Comparison of ENCODE assay signal across 19 cellular contexts in the genomic region with DNA sequence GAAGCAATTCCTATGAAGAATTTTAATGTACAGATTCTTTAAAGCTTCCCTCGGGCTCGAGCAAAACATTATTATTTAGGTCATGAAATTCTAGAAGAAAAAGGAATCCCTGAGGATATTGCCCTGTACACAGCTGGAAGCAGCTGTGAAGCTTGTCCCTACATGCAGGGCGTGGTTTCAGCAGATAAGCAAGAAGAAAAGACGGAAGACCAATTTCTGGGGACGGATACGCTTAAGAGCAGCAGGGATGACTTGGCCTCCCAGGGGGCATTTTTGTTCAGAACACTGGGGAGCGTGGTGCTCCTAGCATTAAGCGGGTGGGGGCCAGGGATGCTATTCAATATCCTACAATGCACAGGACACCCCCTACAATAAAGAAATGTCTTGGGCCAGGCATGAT. TPM values are rescaled to one million over a fixed set of nuclear protein-coding genes. Genes with fewer than 3 reads are reported as not detected.
DNase-seq lines count a peak whose midpoint lies in the region; ATAC-seq, FAIRE-seq and TF ChIP-seq lines count a peak whose summit lies in the region.
"Had no signal": no experiment of that assay in that cellular context is flagged by ENCODE, and none has a peak within 500 bp of the region (broad histone marks: within the 10 kb centered on the region; RNA-seq: fewer than 3 reads in every experiment).

No MANE protein-coding gene starts in this region.

- H3K36me3 Mint-ChIP-seq in activated naive CD4-positive, alpha-beta T cell treated with anti-CD3 and anti-CD28 coated beads for 36 hours (ENCODE audit: low read depth) = peaks cover 66% of the 10 kb centered on the region
- H3K36me3 Mint-ChIP-seq in memory B cell = peaks cover 52% of the 10 kb centered on the region

- no peak overlapping the region for H4K5ac ChIP-seq in H1 (ENCODE audit: insufficient read length, low read depth, low read length)

- no peaks in the 10 kb centered on the region for H4K20me1 ChIP-seq in H1 (replicated peaks in 1 of 2; ENCODE audit: control insufficient read depth in 1 of 2, insufficient read depth in 2 of 2, low read length in 2 of 2)

- no peak overlapping the region for H3K4me2 ChIP-seq in H1 (ENCODE audit: insufficient read depth in 1 of 2, low read depth in 2 of 2, low read length in 2 of 2)
- H3K4me2 ChIP-seq: hepatocyte had no signal

- no peak overlapping the region for H3K4me3 Mint-ChIP-seq in activated naive CD4-positive, alpha-beta T cell treated with anti-CD3 and anti-CD28 coated beads for 36 hours
- H3K4me3 Mint-ChIP-seq in memory B cell = no peak overlapping the region
- H3K4me3 Mint-ChIP-seq: activated T-helper 17 cell treated with anti-CD3 and anti-CD28 coated beads, Interleukin-2, amount 50 U/mL, for 72 hours; dendritic cell treated with granulocyte-macrophage colony-stimulating factor and Interleukin-4, amounts not matched to agents 40 ng/mL and 50 ng/mL, for 4 days; stimulated activated naive CD8-positive, alpha-beta T cell treated with anti-CD3 and anti-CD28 coated beads, Interleukin-15, Interleukin-2, amounts not matched to agents 100 ng/mL and 50 ng/mL, for 24 hours had no signal

- H3K27ac ChIP-seq in H1 (ENCODE audit: low read depth, low read length) (no peak overlapping the region), testis (peak overlapping the region in 1 of 2 donors; percentile 49)
- H3K27ac ChIP-seq: hepatocyte, uterus had no signal

- H2BK5ac ChIP-seq in H1 (ENCODE audit: low read depth, low read length) = no peak overlapping the region

- no peak for FAIRE-seq in H1 (lab: Jason Lieb, UNC)
- FAIRE-seq: bronchial epithelial cell had no signal

- H3K56ac ChIP-seq in H1 (replicated peaks; ENCODE audit: insufficient read length, low read depth, low read length) = no peak overlapping the region

- peaks cover 16% of the 10 kb centered on the region for H3K4me1 Mint-ChIP-seq in activated naive CD4-positive, alpha-beta T cell treated with anti-CD3 and anti-CD28 coated beads for 36 hours (ENCODE audit: low read depth)
- no peaks in the 10 kb centered on the region for H3K4me1 Mint-ChIP-seq in memory B cell

- peak overlapping the region; percentile 6 for H3K27ac Mint-ChIP-seq in activated naive CD4-positive, alpha-beta T cell treated with anti-CD3 and anti-CD28 coated beads for 36 hours
- peak overlapping the region; percentile 84 for H3K27ac Mint-ChIP-seq in memory B cell
- H3K27ac Mint-ChIP-seq: activated T-helper 17 cell treated with anti-CD3 and anti-CD28 coated beads, Interleukin-2, amount 50 U/mL, for 72 hours; dendritic cell treated with granulocyte-macrophage colony-stimulating factor and Interleukin-4, amounts not matched to agents 40 ng/mL and 50 ng/mL, for 4 days; stimulated activated naive CD8-positive, alpha-beta T cell treated with anti-CD3 and anti-CD28 coated beads, Interleukin-15, Interleukin-2, amounts not matched to agents 100 ng/mL and 50 ng/mL, for 24 hours had no signal

- CTCF ChIA-PET in activated naive CD4-positive, alpha-beta T cell treated with anti-CD3 and anti-CD28 coated beads for 36 hours (lab: Charles Lee) = interaction anchor here (1.2 to 1.6 kb wide), 2 partner anchors 20 to 146 kb away, joined by 3 to 6 read pairs; no protein-coding TSS in a partner anchor
- CTCF ChIA-PET in H1 (lab: Charles Lee; ENCODE audit: partially characterized antibody) = interaction anchor here (1.9 kb wide), 1 partner anchor 20 kb away, joined by 9 read pairs; no protein-coding TSS in a partner anchor

- no peak overlapping the region for H3K4ac ChIP-seq in H1 (replicated peaks; ENCODE audit: insufficient read length, low read depth, low read length)

- H3K36me3 ChIP-seq in H1 (ENCODE audit: control insufficient read depth in 2 of 4, insufficient read depth in 4 of 4, low read length in 3 of 4) (peaks cover 10 to 87% (median 36%) of the 10 kb centered on the region in 4 experiments; a peak in 6 of 8 replicates), testis (ENCODE audit: low read depth, missing control alignments) (no peaks in the 10 kb centered on the region)
- H3K36me3 ChIP-seq: uterus had no signal

- no peak overlapping the region for H3K14ac ChIP-seq in H1 (ENCODE audit: insufficient read length)

- DNase-seq in activated naive CD4-positive, alpha-beta T cell treated with anti-CD3 and anti-CD28 coated beads for 36 hours = no peak
- DNase-seq in activated naive CD4-positive, alpha-beta T cell treated with Interleukin-2 at 50 U/mL for 16 hours = no peak
- no peak for DNase-seq in H1 (ENCODE audit: low read depth in 1 of 2, low spot score in 2 of 2)
- DNase-seq in memory B cell (ENCODE audit: low spot score in 2 of 2) = no peak
- DNase-seq in testis = peak; percentile 46
- DNase-seq in GF-D8 (lab: John Stamatoyannopoulos, UW) = no peak
- no peak for DNase-seq in RKO (ENCODE audit: low spot score)
- no peak for DNase-seq in SKM-1 (lab: John Stamatoyannopoulos, UW; ENCODE audit: unreplicated experiment)
- DNase-seq: activated CD4-positive, alpha-beta T cell treated with anti-CD3 and anti-CD28 coated beads for 48 hours; NCI-H1694; NCI-H774; stimulated activated CD4-positive, alpha-beta T cell treated with anti-CD3 and anti-CD28 coated beads, Interleukin-2, amount 100 ng/mL, for 24 hours; uterus had no signal

- no peak overlapping the region for H2AFZ ChIP-seq in H1 (ENCODE audit: low read length)
- H2AFZ ChIP-seq: hepatocyte had no signal

- no peak for TF ChIP-seq EP300 in H1 (IDR thresholded peaks at IDR 0.05; ENCODE audit: borderline replicate concordance in 1 of 2, low read depth in 2 of 2, low read length in 2 of 2)

- no peak overlapping the region for H3K23ac ChIP-seq in H1 (ENCODE audit: insufficient read length)

- WGBS in H1 (ENCODE audit: extremely low coverage in 1 of 2, insufficient coverage in 1 of 2, insufficient read length in 1 of 2, insufficient replicate concordance in 2 of 2, low coverage in 1 of 2, low lambda C conversion rate in 2 of 2, missing lambda C conversion rate in 1 of 2), 2 experiments = 92% methylated on average over 8 of the region's 8 CpGs; no CpG with 5 or more reads in 1 of the 2 experiments
- 50 to 65% methylated on average over 8 of the region's 8 CpGs for WGBS in testis, 2 donors

- peaks cover 0 to 4% of the 10 kb centered on the region in 2 experiments; a peak in 1 of 4 replicates for H3K79me2 ChIP-seq in H1 (ENCODE audit: control insufficient read depth in 1 of 2, insufficient read depth in 2 of 2, low read length in 2 of 2)

- H3K18ac ChIP-seq in H1 (ENCODE audit: extremely low read depth, low read length) = no peak overlapping the region

- H3K23me2 ChIP-seq in H1 (ENCODE audit: low read depth, low read length) = no peaks in the 10 kb centered on the region

- no peak for ATAC-seq in memory B cell (ENCODE audit: low read depth)
- ATAC-seq: activated T-helper 17 cell treated with anti-CD3 and anti-CD28 coated beads, Interleukin-2, amount 50 U/mL, for 72 hours had no signal

- no peak overlapping the region for H4K91ac ChIP-seq in H1 (replicated peaks; ENCODE audit: insufficient read length, low read length)

- H3K27me3 Mint-ChIP-seq in activated naive CD4-positive, alpha-beta T cell treated with anti-CD3 and anti-CD28 coated beads for 36 hours (ENCODE audit: low read depth) = no peaks in the 10 kb centered on the region
- no peaks in the 10 kb centered on the region for H3K27me3 Mint-ChIP-seq in memory B cell
- H3K27me3 Mint-ChIP-seq: activated T-helper 17 cell treated with anti-CD3 and anti-CD28 coated beads, Interleukin-2, amount 50 U/mL, for 72 hours; dendritic cell treated with granulocyte-macrophage colony-stimulating factor and Interleukin-4, amounts not matched to agents 40 ng/mL and 50 ng/mL, for 4 days; stimulated activated naive CD8-positive, alpha-beta T cell treated with anti-CD3 and anti-CD28 coated beads, Interleukin-15, Interleukin-2, amounts not matched to agents 100 ng/mL and 50 ng/mL, for 24 hours had no signal

- no peaks in the 10 kb centered on the region for H3K79me1 ChIP-seq in H1 (ENCODE audit: low read depth, low read length)

- H3K27me3 ChIP-seq in H1 (replicated peaks in 1 of 4; ENCODE audit: control insufficient read depth in 3 of 4, extremely low read depth in 1 of 4, insufficient read depth in 3 of 4, low read length in 3 of 4) (no peaks in the 10 kb centered on the region; a peak in 1 of 7 replicates), testis (no peaks in the 10 kb centered on the region)
- H3K27me3 ChIP-seq: hepatocyte, uterus had no signal

- H2AK5ac ChIP-seq in H1 (ENCODE audit: low read depth, low read length) = no peak overlapping the region

- POLR2A ChIA-PET in H1 (lab: Charles Lee; ENCODE audit: partially characterized antibody) = interaction anchor here (0.9 kb wide), 1 partner anchor 84 kb away, joined by 3 read pairs; no protein-coding TSS in a partner anchor

- TF ChIP-seq RAD21 in H1 (IDR thresholded peaks at IDR 0.05 in 1 of 2, conservative IDR thresholded peaks at IDR 0.05 in 1 of 2; ENCODE audit: low read depth in 2 of 2, low read length in 2 of 2) = no peak

- TF ChIP-seq POLR2A in H1 (IDR thresholded peaks at IDR 0.05; ENCODE audit: control extremely low read depth in 1 of 2, low read depth in 2 of 2, low read length in 2 of 2) (no peak), testis (IDR thresholded peaks at IDR 0.05) (no peak)

- H3K9me3 ChIP-seq in H1 (ENCODE audit: insufficient read depth in 2 of 2, low read depth in 1 of 2, low read length in 1 of 2) (peaks cover 0 to 3% of the 10 kb centered on the region in 2 experiments; a peak in 3 of 4 replicates), testis (no peaks in the 10 kb centered on the region)
- H3K9me3 ChIP-seq: uterus had no signal

- H3K4me1 ChIP-seq in H1 (replicated peaks in 1 of 4; ENCODE audit: control insufficient read depth in 3 of 4, insufficient read depth in 4 of 4, low read length in 3 of 4) = no peaks in the 10 kb centered on the region
- H3K4me1 ChIP-seq in testis = peaks cover 6% of the 10 kb centered on the region

- no peak overlapping the region for H2BK15ac ChIP-seq in H1 (ENCODE audit: low read length)

- no peak overlapping the region for H3K9ac ChIP-seq in H1 (replicated peaks in 1 of 4; ENCODE audit: extremely low read depth in 1 of 4, low read depth in 3 of 4, low read length in 3 of 4)

- H3K9me3 Mint-ChIP-seq in activated naive CD4-positive, alpha-beta T cell treated with anti-CD3 and anti-CD28 coated beads for 36 hours = peaks cover 10% of the 10 kb centered on the region
- peaks cover 2% of the 10 kb centered on the region for H3K9me3 Mint-ChIP-seq in memory B cell
- H3K9me3 Mint-ChIP-seq: dendritic cell treated with granulocyte-macrophage colony-stimulating factor and Interleukin-4, amounts not matched to agents 40 ng/mL and 50 ng/mL, for 4 days; stimulated activated naive CD8-positive, alpha-beta T cell treated with anti-CD3 and anti-CD28 coated beads, Interleukin-15, Interleukin-2, amounts not matched to agents 100 ng/mL and 50 ng/mL, for 24 hours had no signal

- H3K4me3 ChIP-seq in H1 (ENCODE audit: extremely low read depth in 1 of 4, insufficient read depth in 2 of 4, low read depth in 3 of 4, low read length in 4 of 4) = no peak overlapping the region
- no peak overlapping the region for H3K4me3 ChIP-seq in testis
- H3K4me3 ChIP-seq: hepatocyte, skin epidermis, uterus had no signal

- intact Hi-C loops in activated naive CD4-positive, alpha-beta T cell treated with anti-CD3 and anti-CD28 coated beads for 36 hours (cut with micrococcal nuclease) = no loop called here
- intact Hi-C loops in testis (cut with DNase I; ENCODE audit: low total_unique reads) = no loop called here

- no peak overlapping the region for H2BK20ac ChIP-seq in H1 (ENCODE audit: low read length)

- H4K8ac ChIP-seq in H1 (ENCODE audit: extremely low read depth, insufficient read depth, low read length) = no peak overlapping the region

- no peak overlapping the region for H2BK120ac ChIP-seq in H1 (replicated peaks; ENCODE audit: low read depth, low read length)

- no peak for TF ChIP-seq CTCF in H1 (IDR thresholded peaks at IDR 0.05; ENCODE audit: control extremely low read depth in 1 of 3, insufficient read depth in 1 of 3, low read depth in 1 of 3, low read length in 3 of 3)
- no peak for TF ChIP-seq CTCF in testis (IDR thresholded peaks at IDR 0.05)

- 0 out of 2 replicates have a peak overlapping the region, but pooled peaks have one; percentile 17 for H2BK12ac ChIP-seq in H1 (ENCODE audit: low read depth, low read length)

RNA-seq across cellular contexts. Expression of a gene that starts 34.3 kb away (rescaled TPM):
- 100 to 1,000 TPM; 171 to 174 TPM for total RNA-seq in activated naive CD4-positive, alpha-beta T cell treated with anti-CD3 and anti-CD28 coated beads for 36 hours
- 160 and 165 TPM in 2 replicates for total RNA-seq in H1 (2021; fragmentation: NEBNext Ultra II Directional; extraction: Animal tissue kit (Norgen Biotek cat#: 25700))
- polyA plus RNA-seq in H1 (2011; rRNA removed) (205 and 315 TPM in 2 replicates), testis (ENCODE audit: insufficient read depth, low read depth, low replicate concordance) (31.5 TPM)
- polyA plus RNA-seq in H1 (2011; cell fraction: cytosol; rRNA removed) = 150 TPM
- polyA plus RNA-seq in H1 (2011; cell fraction: nucleus; rRNA removed) = 185 TPM
- 80.9 to 155 TPM (median 121 TPM) in 4 replicates for polyA plus RNA-seq in H1 (2012, experiment 1 of 2)
- 82.5 TPM for polyA plus RNA-seq in H1 (2012, experiment 2 of 2)
- 77.3 TPM for polyA plus RNA-seq in H1 (2013, experiment 1 of 2)
- polyA plus RNA-seq in H1 (2013, experiment 2 of 2) = 80.0 TPM
- polyA minus RNA-seq in H1 (2011; rRNA and poly(A)+ RNA removed) = 140 and 174 TPM in 2 replicates
- polyA minus RNA-seq in H1 (2011; cell fraction: cytosol; rRNA and poly(A)+ RNA removed) = 85.9 TPM
- 78.8 TPM for polyA minus RNA-seq in H1 (2011; cell fraction: nucleus; rRNA and poly(A)+ RNA removed)
- 10 to 100 TPM in 1 of 2 donors, 1 to 10 TPM in 1; 9.9 to 13.6 TPM for total RNA-seq in testis

Comparison
In these comparisons a context has a peak if more than half of its experiments do, and no peak if none do; other contexts are left out.
1. RNA of a gene that starts 34.3 kb away (total RNA-seq): 171 to 174 TPM in activated naive CD4-positive, alpha-beta T cell treated with anti-CD3 and anti-CD28 coated beads for 36 hours and 160 to 165 TPM in H1; 9.9 to 13.6 TPM in testis; every median in the first group is over 10 times any median in the second.